30 cellular contexts compared by ENCODE assay signal in genomic region chr2:236752111-236752510, GRCh38.
"Had no signal": no experiment of that assay in that cellular context is flagged by ENCODE, and none has a peak within 500 bp of the region (broad histone marks: within the 10 kb centered on the region; RNA-seq: fewer than 3 reads in every experiment).

No MANE protein-coding gene starts in this region.

- H3K36me3 ChIP-seq: brain microvascular endothelial cell, cardiac muscle cell, WERI-Rb-1 had no signal

- H3K4me3 ChIP-seq: cardiac muscle cell, SK-N-MC had no signal

- H3K27ac ChIP-seq: brain microvascular endothelial cell, cardiac muscle cell, SK-N-MC, WERI-Rb-1 had no signal

- DNase-seq: activated CD4-positive, alpha-beta memory T cell treated with anti-CD3 and anti-CD28 coated beads, Interleukin-2, amount 10 ng/mL, durations not matched to agents 7 days and 5 days; activated CD4-positive, alpha-beta T cell treated with anti-CD3 and anti-CD28 coated beads for 36 hours; activated CD4-positive, alpha-beta T cell treated with anti-CD3 and anti-CD28 coated beads, Interleukin-2, amount 50 U/mL, for 1 hour; activated gamma-delta T cell; activated naive CD4-positive, alpha-beta T cell treated with anti-CD3 and anti-CD28 coated beads for 36 hours; activated T-cell treated with anti-CD3 and anti-CD28 coated beads for 4 hours; activated T-cell treated with anti-CD3 and anti-CD28 coated beads, Interleukin-2, amount 50 U/mL, for 48 hours; amygdala; brain microvascular endothelial cell; Kasumi-1; KBM-7; NCI-H1105 treated with DMSO at 0.1 percent for 48 hours; NCI-H1436 treated with DMSO at 0.1 percent for 48 hours; NCI-H187; NCI-H2081; NCI-H2171; NCI-H2227 treated with DMSO at 0.1 percent for 48 hours; NCI-H510A; NCI-H526 treated with DMSO at 0.1 percent for 48 hours; NCI-H82; RPMI8226; T-cell; T-helper 2 cell; T1000; WERI-Rb-1 had no signal

- H3K27me3 ChIP-seq: brain microvascular endothelial cell, cardiac muscle cell had no signal

- ATAC-seq: activated CD4-positive, alpha-beta T cell treated with anti-CD3 and anti-CD28 coated beads for 36 hours; activated T-helper 17 cell treated with anti-CD3 and anti-CD28 coated beads, Interleukin-2, amount 50 U/mL, for 72 hours; Panc1; Right ventricle myocardium inferior; T-cell had no signal
